Comparison of ENCODE assay signal across 26 cellular contexts in the genomic region with DNA sequence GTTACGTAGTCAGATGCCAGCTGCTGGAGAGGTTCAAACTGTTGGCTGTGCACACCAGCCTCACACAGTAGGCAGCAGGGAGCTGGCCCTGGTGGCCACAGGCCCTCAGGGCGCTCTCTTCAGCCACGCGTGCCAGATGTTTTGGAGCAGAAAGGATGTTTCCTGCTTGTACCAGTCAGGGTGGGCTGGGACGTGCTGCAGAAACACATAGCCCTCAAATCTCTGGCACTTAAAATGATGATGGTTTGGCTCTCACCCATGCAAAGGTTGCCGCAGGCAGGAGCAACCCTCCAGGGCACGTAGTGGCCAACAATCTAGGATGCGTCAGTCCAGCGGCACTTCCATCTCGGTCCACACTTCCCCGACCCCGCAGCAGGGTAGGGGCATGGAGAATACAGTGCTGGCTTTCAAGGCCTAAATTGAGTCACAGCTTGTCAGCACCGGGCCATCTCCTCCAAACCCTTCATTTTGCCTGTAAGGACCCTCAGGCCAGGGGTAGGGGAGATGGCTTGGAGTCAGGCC. TPM values are rescaled to one million over a fixed set of nuclear protein-coding genes. Genes with fewer than 3 reads are reported as not detected.
"Had no signal": no experiment of that assay in that cellular context is flagged by ENCODE, and none has a peak within 500 bp of the region (broad histone marks: within the 10 kb centered on the region; RNA-seq: fewer than 3 reads in every experiment).

No MANE protein-coding gene starts in this region.

- H3K27me3 Mint-ChIP-seq: stimulated activated naive CD8-positive, alpha-beta T cell treated with anti-CD3 and anti-CD28 coated beads, Interleukin-15, amount 100 ng/mL, for 72 hours had no signal

- DNase-seq: cerebellar nuclear complex; colonic mucosa; effector CD4-positive, alpha-beta T cell; foreskin melanocyte; kidney glomerular epithelial cell; sigmoid colon; stimulated activated CD4-positive, alpha-beta T cell treated with anti-CD3 and anti-CD28 coated beads, Interleukin-2, amount 100 ng/mL, for 24 hours; stimulated activated CD4-positive, alpha-beta T cell treated with anti-CD3 and anti-CD28 coated beads, Interleukin-4, amount 100 ng/mL, for 4 hours; stimulated activated naive B cell treated with anti-CD40 and anti-IgM and Interleukin-4, amounts not matched to agents 10 μg/mL and 1 μg/mL and 100 μg/mL, for 72 hours; stimulated activated naive CD8-positive, alpha-beta T cell treated with anti-CD3 and anti-CD28 coated beads, Interleukin-15, amount 100 ng/mL, for 72 hours; testis had no signal

- H3K27me3 ChIP-seq: colonic mucosa, neutrophil, sigmoid colon, testis, tibial nerve had no signal

- H3K27ac Mint-ChIP-seq: mesothelial cell of epicardium; natural killer cell treated with Interleukin-12 subunit alpha and Interleukin-12 subunit beta and Interleukin-15 and Interleukin-18, amount 100 ng/mL, for 72 hours; stimulated activated naive B cell treated with anti-CD40 and anti-IgM and Interleukin-4, amounts not matched to agents 10 μg/mL and 1 μg/mL and 100 μg/mL, for 72 hours; stimulated activated naive CD8-positive, alpha-beta T cell treated with anti-CD3 and anti-CD28 coated beads, Interleukin-15, amount 100 ng/mL, for 72 hours had no signal

- H3K4me1 Mint-ChIP-seq: mesothelial cell of epicardium; stimulated activated naive B cell treated with anti-CD40 and anti-IgM and Interleukin-4, amounts not matched to agents 10 μg/mL and 1 μg/mL and 100 μg/mL, for 72 hours; stimulated activated naive CD8-positive, alpha-beta T cell treated with anti-CD3 and anti-CD28 coated beads, Interleukin-15, amount 100 ng/mL, for 72 hours had no signal

- ATAC-seq: left lobe of liver; natural killer cell treated with Interleukin-12 subunit alpha and Interleukin-12 subunit beta and Interleukin-15 and Interleukin-18, amount 100 ng/mL, for 72 hours; stimulated activated naive B cell treated with anti-CD40 and anti-IgM and Interleukin-4, amounts not matched to agents 10 μg/mL and 1 μg/mL and 100 μg/mL, for 72 hours; stimulated activated naive CD8-positive, alpha-beta T cell treated with anti-CD3 and anti-CD28 coated beads, Interleukin-15, amount 100 ng/mL, for 72 hours had no signal

- H3K36me3 ChIP-seq: colonic mucosa, neutrophil, tibial nerve had no signal

- H3K4me3 ChIP-seq: colonic mucosa, sigmoid colon, skin epidermis, testis, tibial nerve had no signal

- H3K9me3 Mint-ChIP-seq: mesothelial cell of epicardium; natural killer cell treated with Interleukin-12 subunit alpha and Interleukin-12 subunit beta and Interleukin-15 and Interleukin-18, amount 100 ng/mL, for 72 hours; stimulated activated naive B cell treated with anti-CD40 and anti-IgM and Interleukin-4, amounts not matched to agents 10 μg/mL and 1 μg/mL and 100 μg/mL, for 72 hours; stimulated activated naive CD8-positive, alpha-beta T cell treated with anti-CD3 and anti-CD28 coated beads, Interleukin-15, amount 100 ng/mL, for 72 hours had no signal

- H3K4me1 ChIP-seq: colonic mucosa, testis had no signal

- H3K4me3 Mint-ChIP-seq: mesothelial cell of epicardium; natural killer cell treated with Interleukin-12 subunit alpha and Interleukin-12 subunit beta and Interleukin-15 and Interleukin-18, amount 100 ng/mL, for 72 hours; stimulated activated naive B cell treated with anti-CD40 and anti-IgM and Interleukin-4, amounts not matched to agents 10 μg/mL and 1 μg/mL and 100 μg/mL, for 72 hours; stimulated activated naive CD8-positive, alpha-beta T cell treated with anti-CD3 and anti-CD28 coated beads, Interleukin-15, amount 100 ng/mL, for 72 hours had no signal

- H3K9me3 ChIP-seq: colonic mucosa, neutrophil, sigmoid colon, testis, tibial nerve had no signal

- H3K27ac ChIP-seq: colonic mucosa, neutrophil, sigmoid colon, skin epidermis, testis, tibial nerve had no signal

- H3K36me3 Mint-ChIP-seq: mesothelial cell of epicardium; natural killer cell treated with Interleukin-12 subunit alpha and Interleukin-12 subunit beta and Interleukin-15 and Interleukin-18, amount 100 ng/mL, for 72 hours; stimulated activated naive B cell treated with anti-CD40 and anti-IgM and Interleukin-4, amounts not matched to agents 10 μg/mL and 1 μg/mL and 100 μg/mL, for 72 hours had no signal

RNA-seq across cellular contexts. Expression of gene FAM181A, which starts 1.7 kb away (rescaled TPM):
- total RNA-seq: colonic mucosa; dermis microvascular lymphatic vessel endothelial cell; left lobe of liver; lower leg skin; mesothelial cell of epicardium; mucosa of gallbladder; myocyte; natural killer cell treated with Interleukin-12 subunit alpha and Interleukin-12 subunit beta and Interleukin-15 and Interleukin-18, amount 100 ng/mL, for 72 hours; osteocyte; pulmonary artery endothelial cell; sigmoid colon; subcutaneous adipose tissue; tibial nerve; ureter had no signal
- polyA plus RNA-seq: esophagus, sigmoid colon had no signal

RNA-seq across cellular contexts. Expression of gene ASB2, which starts 50.9 kb away (rescaled TPM):
- total RNA-seq: dermis microvascular lymphatic vessel endothelial cell, pulmonary artery endothelial cell had no signal
